In the genomic region with DNA sequence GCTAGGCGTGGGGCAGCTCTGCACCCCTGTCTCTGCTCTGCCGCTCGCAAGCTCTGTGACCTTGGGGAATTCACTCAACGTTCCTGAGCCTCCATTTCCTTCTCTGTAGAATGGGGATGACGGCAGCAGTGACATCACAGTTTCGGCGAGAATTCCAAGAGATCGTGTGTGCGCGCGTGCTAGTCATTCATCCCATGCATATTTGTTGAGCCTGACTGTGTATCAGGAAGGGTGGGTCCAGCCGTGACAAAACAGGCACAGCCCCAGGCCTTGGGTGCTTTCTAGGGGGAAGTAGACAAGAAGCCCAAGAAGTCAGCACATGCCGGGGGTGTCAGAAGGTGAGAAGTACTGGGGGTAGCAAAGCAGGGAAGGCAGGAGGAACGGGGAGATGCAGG, we compare ENCODE assay signal across 8 cellular contexts.
DNase-seq lines count a peak whose midpoint lies in the region; ATAC-seq and TF ChIP-seq lines count a peak whose summit lies in the region.

No MANE protein-coding gene starts in this region.

- H3K27me3 ChIP-seq in brain microvascular endothelial cell (replicated peaks) (no peaks in the 10 kb centered on the region), muscle layer of duodenum (ENCODE audit: low read depth, low read length) (no peaks in the 10 kb centered on the region), MG63 (no peaks in the 10 kb centered on the region)

- in situ Hi-C loops in brain microvascular endothelial cell (cut with HindIII; ENCODE audit: low pct_ligation_motif_present, low sequenced_read_pairs): no loop called here

- no peaks in the 10 kb centered on the region for H3K4me1 ChIP-seq in muscle layer of duodenum (ENCODE audit: control insufficient read depth in 1 of 2, insufficient read depth in 2 of 2, low read length in 2 of 2)

- H3K4me3 ChIP-seq in brain microvascular endothelial cell (ENCODE audit: low read depth, low read length) (no peak overlapping the region), muscle layer of duodenum (ENCODE audit: low read depth in 1 of 2, low read length in 2 of 2) (peak overlapping the region in 1 of 2 donors; percentile 42), MG63 (no peak overlapping the region)

- H3K36me3 ChIP-seq in brain microvascular endothelial cell (replicated peaks) (no peaks in the 10 kb centered on the region), muscle layer of duodenum (ENCODE audit: control insufficient read depth in 1 of 2, insufficient read depth in 2 of 2, low read length in 2 of 2) (no peaks in the 10 kb centered on the region), MG63 (no peaks in the 10 kb centered on the region)

- DNase-seq in brain microvascular endothelial cell (no peak), NCI-H2107 treated with DMSO at 0.1 percent for 48 hours (lab: John Stamatoyannopoulos, UW; ENCODE audit: unreplicated experiment) (no peak), MG63 (no peak), DMS79 treated with DMSO at 0.1 percent for 48 hours (lab: John Stamatoyannopoulos, UW) (no peak)
- no peak for DNase-seq in activated CD4-positive, alpha-beta T cell treated with anti-CD3 and anti-CD28 coated beads for 4 hours

- TF ChIP-seq CTCF in brain microvascular endothelial cell (IDR thresholded peaks at IDR 0.05; ENCODE audit: low read depth, low read length, missing control alignments): no peak

- H3K9me3 ChIP-seq in muscle layer of duodenum (ENCODE audit: control insufficient read depth in 1 of 2, low read length in 2 of 2): no peaks in the 10 kb centered on the region
- H3K9me3 ChIP-seq in MG63: no peaks in the 10 kb centered on the region

- H3K27ac ChIP-seq in brain microvascular endothelial cell (peak overlapping the region; percentile 29), muscle layer of duodenum (ENCODE audit: low read length) (peak overlapping the region; percentile 78)

- ATAC-seq in GM19328 (IDR thresholded peaks at IDR 0.05; ENCODE audit: unreplicated experiment): peak; percentile 25
- peak; percentile 24 for ATAC-seq in HG03159 (IDR thresholded peaks at IDR 0.05; ENCODE audit: unreplicated experiment)
